16 cellular contexts compared by ENCODE assay signal in genomic region chr15:65172531-65172930, GRCh38. TPM values are rescaled to one million over a fixed set of nuclear protein-coding genes. Genes with fewer than 3 reads are reported as not detected.
"Had no signal": no experiment of that assay in that cellular context is flagged by ENCODE, and none has a peak within 500 bp of the region (broad histone marks: within the 10 kb centered on the region; RNA-seq: fewer than 3 reads in every experiment).

No MANE protein-coding gene starts in this region.

- H3K27me3 ChIP-seq: colonic mucosa, gastroesophageal sphincter, left lung, pancreas had no signal

- H3K9me3 Mint-ChIP-seq: memory B cell; natural killer cell treated with Interleukin-12 subunit alpha and Interleukin-12 subunit beta and Interleukin-15 and Interleukin-18, amount 100 ng/mL, for 72 hours had no signal

- DNase-seq: colonic mucosa; effector CD4-positive, alpha-beta T cell; glutamatergic neuron; islet precursor cell; left lung; lower lobe of right lung; midbrain; occipital lobe; pancreas; retina; stimulated activated naive CD4-positive, alpha-beta T cell treated with Interleukin-2 at 50 U/mL for 16 hours had no signal

- H3K36me3 Mint-ChIP-seq: natural killer cell treated with Interleukin-12 subunit alpha and Interleukin-12 subunit beta and Interleukin-15 and Interleukin-18, amount 100 ng/mL, for 72 hours had no signal

- H3K4me3 ChIP-seq: colonic mucosa, gastroesophageal sphincter, left lung, lower lobe of right lung, pancreas, prostate gland had no signal

- H3K27ac ChIP-seq: colonic mucosa, gastroesophageal sphincter, left lung, lower lobe of right lung, pancreas, prostate gland had no signal

- H3K4me1 ChIP-seq: colonic mucosa, gastroesophageal sphincter, lower lobe of right lung, pancreas had no signal

- H3K27me3 Mint-ChIP-seq: memory B cell; natural killer cell treated with Interleukin-12 subunit alpha and Interleukin-12 subunit beta and Interleukin-15 and Interleukin-18, amount 100 ng/mL, for 72 hours had no signal

- H3K27ac Mint-ChIP-seq: memory B cell; natural killer cell treated with Interleukin-12 subunit alpha and Interleukin-12 subunit beta and Interleukin-15 and Interleukin-18, amount 100 ng/mL, for 72 hours had no signal

- H3K4me3 Mint-ChIP-seq: memory B cell; natural killer cell treated with Interleukin-12 subunit alpha and Interleukin-12 subunit beta and Interleukin-15 and Interleukin-18, amount 100 ng/mL, for 72 hours had no signal

- H3K9me3 ChIP-seq: colonic mucosa, gastroesophageal sphincter, left lung, lower lobe of right lung, pancreas, prostate gland had no signal

RNA-seq across cellular contexts. Expression of gene CILP, which starts 38.7 kb away (rescaled TPM):
- total RNA-seq: dermis microvascular lymphatic vessel endothelial cell had no signal
